In the genomic region with DNA sequence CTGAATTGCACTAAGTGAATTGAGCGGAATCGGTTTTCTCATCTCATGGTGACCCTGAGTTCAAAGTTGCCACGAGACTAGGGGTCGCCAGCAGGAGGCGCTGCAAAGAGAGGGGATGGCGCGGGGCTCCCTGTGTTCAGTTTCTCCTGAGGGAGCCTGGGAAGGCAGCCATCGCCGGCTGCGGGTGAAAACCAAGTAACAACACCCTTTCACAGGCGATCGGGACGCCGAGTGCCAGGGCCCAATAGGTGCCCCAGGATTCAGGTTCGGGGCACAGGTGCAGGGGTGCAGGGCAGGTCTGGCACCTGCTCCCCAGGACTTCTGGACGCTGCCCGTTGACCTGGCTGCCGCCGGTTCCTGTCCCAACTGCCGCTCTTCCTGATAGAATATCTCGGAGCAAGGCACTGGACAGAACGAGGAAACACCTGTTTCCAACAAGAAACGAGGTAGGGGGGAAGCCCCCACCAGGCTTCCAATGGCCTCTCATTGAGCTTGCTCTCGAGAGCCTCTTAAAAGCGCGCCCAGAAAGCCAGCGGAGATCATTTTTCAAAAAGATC, we compare ENCODE assay signal across 8 cellular contexts. TPM values are rescaled to one million over a fixed set of nuclear protein-coding genes. Genes with fewer than 3 reads are reported as not detected.
DNase-seq lines count a peak whose midpoint lies in the region; ATAC-seq and FAIRE-seq lines count a peak whose summit lies in the region.

No MANE protein-coding gene starts in this region.

- no peaks in the 10 kb centered on the region for H3K27me3 ChIP-seq in aorta (ENCODE audit: control insufficient read depth in 1 of 2, insufficient read depth in 2 of 2, low read length in 1 of 2)

- no peaks in the 10 kb centered on the region for H3K9me3 ChIP-seq in mesodermal cell (ENCODE audit: control insufficient read depth, low read length)
- no peaks in the 10 kb centered on the region for H3K9me3 ChIP-seq in aorta (ENCODE audit: control insufficient read depth, low read length)

- 2 to 15% methylated on average over 8 of the region's 27 CpGs for WGBS in mesodermal cell (ENCODE audit: insufficient coverage in 2 of 2), 2 experiments
- whole genome bisulfite sequencing in aorta, 2 donors = 6 to 27% methylated on average over 27 of the region's 27 CpGs

- peak; percentile 39 for DNase-seq in Right ventricle myocardium superior
- DNase-seq in cardiac septum (ENCODE audit: low spot score) = no peak
- DNase-seq in dermis blood vessel endothelial cell = peak; percentile 88
- DNase-seq in aorta = peak in 1 of 2 donors; percentile 48
- DNase-seq in urothelium cell line (ENCODE audit: low spot score) = no peak

- H3K4me1 ChIP-seq in mesodermal cell (ENCODE audit: control insufficient read depth, insufficient read depth, low read length, poor library complexity, severe bottlenecking) = peaks cover 7% of the 10 kb centered on the region
- no peaks in the 10 kb centered on the region for H3K4me1 ChIP-seq in aorta (ENCODE audit: control insufficient read depth in 1 of 2, insufficient read depth in 2 of 2, low read length in 2 of 2)

- intact Hi-C loops in Right ventricle myocardium superior (cut with DNase I) = no loop called here
- intact Hi-C loops in cardiac septum (cut with DNase I) = no loop called here
- intact Hi-C loops in aorta (cut with DNase I) = no loop called here

- ATAC-seq in Right ventricle myocardium superior (ENCODE audit: poor library complexity) = peak; percentile 31
- ATAC-seq in aorta (ENCODE audit: low FRiP score) = no peak
- no peak for ATAC-seq in HG03095 (IDR thresholded peaks at IDR 0.05; ENCODE audit: unreplicated experiment)
- no peak for ATAC-seq in GM18867 (IDR thresholded peaks at IDR 0.05; ENCODE audit: unreplicated experiment)

- FAIRE-seq in urothelium cell line (lab: Jason Lieb, UNC) = no peak

- H3K4me3 ChIP-seq in mesodermal cell (ENCODE audit: extremely low read depth, insufficient read depth, low read length, poor library complexity, severe bottlenecking) (peak overlapping the region; percentile 16), aorta (ENCODE audit: low read length in 2 of 2) (peak overlapping the region; percentile 2 to 13)

- no peaks in the 10 kb centered on the region for H3K36me3 ChIP-seq in mesodermal cell (ENCODE audit: control insufficient read depth, insufficient read depth, low read length)
- no peaks in the 10 kb centered on the region for H3K36me3 ChIP-seq in aorta (ENCODE audit: control insufficient read depth in 1 of 2, insufficient read depth in 2 of 2, low read length in 1 of 2)

- H3K27ac ChIP-seq in mesodermal cell (ENCODE audit: low read depth, low read length, severe bottlenecking) = no peak overlapping the region
- H3K27ac ChIP-seq in aorta (ENCODE audit: low read depth in 1 of 2, low read length in 2 of 2) = no peak overlapping the region

RNA-seq across cellular contexts. Expression of a gene that starts 1.1 kb away (rescaled TPM):
- total RNA-seq in Right ventricle myocardium superior (not detected), cardiac septum (0.13 TPM), dermis blood vessel endothelial cell (0.88 and 2.6 TPM in 2 replicates), aorta (1 to 10 TPM in 1 of 2 donors, not detected in 1; 4.6 TPM)
- not detected for polyA plus RNA-seq in mesodermal cell (2013, experiment 1 of 2)
- polyA plus RNA-seq in mesodermal cell (2013, experiment 2 of 2) = not detected
- not detected for polyA plus RNA-seq in aorta

Comparison
In these comparisons a context has a peak if more than half of its experiments do, and no peak if none do; other contexts are left out.
1. DNase-seq: peak in Right ventricle myocardium superior (single experiment) and dermis blood vessel endothelial cell (single experiment); none in cardiac septum (single experiment) and urothelium cell line (single experiment).